Comparison of ENCODE assay signal across 27 cellular contexts in the genomic region with DNA sequence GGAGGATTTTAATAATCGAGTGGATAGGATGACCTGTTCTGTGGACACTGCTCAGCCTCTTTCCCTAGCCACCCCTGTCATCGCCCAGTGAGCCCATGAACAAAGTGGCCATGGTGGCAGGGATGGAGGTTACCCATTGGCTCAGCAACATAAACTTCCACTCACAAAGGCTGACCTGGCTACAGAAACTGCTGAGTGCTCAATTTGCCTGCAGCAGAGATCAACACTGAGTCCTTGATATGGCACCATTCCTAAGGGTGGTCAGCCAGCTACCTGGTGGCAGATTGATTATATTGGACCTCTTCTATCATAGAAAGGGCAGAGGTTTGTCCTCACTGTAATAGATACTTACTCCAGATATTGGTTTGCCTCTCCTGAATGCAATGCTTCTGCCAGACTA.
"Had no signal": no experiment of that assay in that cellular context is flagged by ENCODE, and none has a peak within 500 bp of the region (broad histone marks: within the 10 kb centered on the region; RNA-seq: fewer than 3 reads in every experiment).

No MANE protein-coding gene starts in this region.

- DNase-seq: colonic mucosa; cortex of kidney; dermis blood vessel endothelial cell; dorsolateral prefrontal cortex; effector CD4-positive, alpha-beta T cell; effector CD8-positive, alpha-beta T cell; effector memory CD4-positive, alpha-beta T cell; effector memory CD8-positive, alpha-beta T cell; endodermal cell; erythroblast; esophagus squamous epithelium; foreskin fibroblast; foreskin keratinocyte; foreskin melanocyte; gastrocnemius medialis; glutamatergic neuron; head of caudate nucleus; heart left ventricle had no signal

- H3K27ac ChIP-seq: colonic mucosa, coronary artery, dorsolateral prefrontal cortex, epithelial cell of prostate, esophagus muscularis mucosa, esophagus squamous epithelium, foreskin keratinocyte, gastrocnemius medialis, gastroesophageal sphincter, heart left ventricle had no signal

- FAIRE-seq: colon, endometrium, endothelial cell of umbilical vein, frontal cortex had no signal

- ATAC-seq: effector memory CD8-positive, alpha-beta T cell; esophagus mucosa; foreskin keratinocyte; gastrocnemius medialis; gastroesophageal sphincter; heart left ventricle had no signal

- H3K27me3 ChIP-seq: colonic mucosa, dorsolateral prefrontal cortex, esophagus muscularis mucosa, esophagus squamous epithelium, foreskin keratinocyte, gastrocnemius medialis, gastroesophageal sphincter, heart left ventricle had no signal

- H3K4me3 ChIP-seq: colonic mucosa, coronary artery, dorsolateral prefrontal cortex, esophagus muscularis mucosa, esophagus squamous epithelium, gastrocnemius medialis, gastroesophageal sphincter, heart left ventricle had no signal

- H3K9me3 ChIP-seq: colonic mucosa, gastrocnemius medialis had no signal

- H3K4me1 ChIP-seq: colonic mucosa, esophagus muscularis mucosa, esophagus squamous epithelium, foreskin keratinocyte, gastrocnemius medialis, gastroesophageal sphincter, heart left ventricle had no signal

- H3K36me3 ChIP-seq: colonic mucosa, esophagus muscularis mucosa, esophagus squamous epithelium, gastrocnemius medialis, gastroesophageal sphincter, heart left ventricle had no signal
